Comparison of ENCODE assay signal across 8 cellular contexts in the genomic region with DNA sequence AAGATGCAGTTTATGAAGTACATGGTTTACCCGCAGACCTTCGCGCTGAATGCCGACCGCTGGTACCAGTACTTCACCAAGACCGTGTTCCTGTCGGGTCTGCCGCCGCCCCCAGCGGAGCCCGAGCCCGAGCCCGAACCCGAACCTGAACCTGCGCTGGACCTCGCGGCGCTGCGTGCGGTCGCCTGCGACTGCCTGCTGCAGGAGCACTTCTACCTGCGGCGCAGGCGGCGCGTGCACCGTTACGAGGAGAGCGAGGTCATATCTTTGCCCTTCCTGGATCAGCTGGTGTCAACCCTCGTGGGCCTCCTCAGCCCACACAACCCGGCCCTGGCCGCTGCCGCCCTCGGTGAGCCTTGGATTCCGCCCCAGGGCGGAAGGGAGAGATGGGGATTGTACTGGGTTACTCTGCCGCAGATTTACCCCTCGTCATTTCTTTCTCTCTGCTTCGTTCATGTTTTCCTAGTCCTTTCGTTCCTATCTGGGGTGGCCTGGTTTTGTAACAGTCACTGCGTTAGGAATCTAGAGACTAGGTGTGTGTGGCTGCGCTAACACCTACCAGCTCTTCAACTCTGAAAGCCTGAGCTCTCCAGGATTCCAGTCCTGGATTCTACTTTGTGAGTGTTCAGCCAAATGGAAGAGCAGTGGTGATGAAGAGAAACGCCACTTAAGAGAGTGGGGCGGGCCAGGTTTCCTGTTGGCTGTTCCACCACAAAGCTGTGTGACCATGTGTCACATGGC. TPM values are rescaled to one million over a fixed set of nuclear protein-coding genes. Genes with fewer than 3 reads are reported as not detected.
DNase-seq lines count a peak whose midpoint lies in the region; ATAC-seq, FAIRE-seq and TF ChIP-seq lines count a peak whose summit lies in the region.

No MANE protein-coding gene starts in this region.

- no peaks in the 10 kb centered on the region for H3K9me3 ChIP-seq in right lobe of liver

- intact Hi-C loops in right lobe of liver (cut with DNase I): no loop called here

- H3K27ac ChIP-seq in 22Rv1: peak overlapping the region; percentile 84
- H3K27ac ChIP-seq in right lobe of liver: peak overlapping the region; percentile 83 to 93 (median 88)

- ATAC-seq in HG02981 (IDR thresholded peaks at IDR 0.05; ENCODE audit: unreplicated experiment) (peak; percentile 42), right lobe of liver (peak; percentile 63 to 75 (median 69))

- no peak for TF ChIP-seq POLR2A in right lobe of liver (IDR thresholded peaks at IDR 0.05)

- DNase-seq in GM18507 (ENCODE audit: extremely low spot score, insufficient read length, low read depth): no peak
- peak; percentile 46 for DNase-seq in NCI-H2107 treated with DMSO at 0.1 percent for 48 hours (lab: John Stamatoyannopoulos, UW; ENCODE audit: unreplicated experiment)
- DNase-seq in activated CD4-positive, CD25-positive, alpha-beta regulatory T cell treated with anti-CD3 and anti-CD28 coated beads, Interleukin-2, amount 50 U/mL, for 72 hours: peak; percentile 53
- peak; percentile 51 for DNase-seq in dedifferentiated amniotic fluid mesenchymal stem cell (ENCODE audit: extremely low spot score)
- DNase-seq in right lobe of liver: peak; percentile 55 to 70 (median 66)
- DNase-seq in stimulated activated CD4-positive, alpha-beta T cell treated with anti-CD3 and anti-CD28 coated beads, Interleukin-4, amount 100 ng/mL, for 48 hours (ENCODE audit: low read depth in 2 of 2): peak; percentile 29 to 32

- peaks cover 0 to 29% (median 6%) of the 10 kb centered on the region in 4 donors for H3K36me3 ChIP-seq in right lobe of liver

- no peaks in the 10 kb centered on the region for H3K27me3 ChIP-seq in right lobe of liver

- FAIRE-seq in GM18507 (lab: Jason Lieb, UNC): peak; percentile 53

- no peak for TF ChIP-seq CTCF in 22Rv1 (IDR thresholded peaks at IDR 0.05)
- no peak for TF ChIP-seq CTCF in right lobe of liver (IDR thresholded peaks at IDR 0.05)

- peaks cover 0 to 14% (median 3%) of the 10 kb centered on the region in 4 donors for H3K4me1 ChIP-seq in right lobe of liver

- 1% methylated on average over 20 of the region's 45 CpGs for WGBS in right lobe of liver (ENCODE audit: insufficient coverage, low coverage, low lambda C conversion rate, missing lambda C conversion rate)

- H3K4me3 ChIP-seq in right lobe of liver: peak overlapping the region; percentile 84 to 91 (median 90)

RNA-seq across cellular contexts. Expression of a gene that starts 0.6 kb away (rescaled TPM):
- total RNA-seq in right lobe of liver: 10 to 100 TPM; 23.5 to 71.2 (median 28.8) TPM
